ENCODE assay signal across 12 cellular contexts in the genomic region with DNA sequence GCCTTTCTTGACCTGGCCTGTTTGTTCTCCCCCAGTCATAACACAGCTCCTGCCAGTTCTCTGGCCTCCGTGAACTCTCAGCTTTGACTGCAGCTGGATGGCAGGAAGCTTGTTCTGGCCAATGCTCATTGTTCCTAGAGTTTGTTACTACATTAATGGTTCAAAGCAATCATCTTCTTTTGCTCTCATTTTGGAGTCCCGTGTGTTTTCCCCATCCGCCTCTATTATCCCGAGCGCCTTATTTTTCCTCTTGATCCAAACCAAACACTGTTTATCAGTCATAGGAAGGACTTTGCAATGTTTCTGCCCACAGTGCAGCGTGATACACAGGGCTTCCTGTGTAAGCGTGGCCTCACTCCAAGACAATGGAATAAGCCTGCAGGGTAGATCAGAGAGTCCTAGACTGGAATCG.
DNase-seq lines count a peak whose midpoint lies in the region; ATAC-seq and TF ChIP-seq lines count a peak whose summit lies in the region.
"Had no signal": no experiment of that assay in that cellular context is flagged by ENCODE, and none has a peak within 500 bp of the region (broad histone marks: within the 10 kb centered on the region; RNA-seq: fewer than 3 reads in every experiment).

No MANE protein-coding gene starts in this region.

- H3K4me1 ChIP-seq in left ventricle myocardium inferior (peaks cover 22% of the 10 kb centered on the region), ovary (ENCODE audit: insufficient read depth) (peaks cover 12% of the 10 kb centered on the region)

- H3K27me3 ChIP-seq in left ventricle myocardium inferior (ENCODE audit: low read depth) (no peaks in the 10 kb centered on the region), ovary (no peaks in the 10 kb centered on the region)

- ATAC-seq in GM18870 (IDR thresholded peaks at IDR 0.05; ENCODE audit: unreplicated experiment), result no peak
- no peak for ATAC-seq in GM21367 (IDR thresholded peaks at IDR 0.05; ENCODE audit: unreplicated experiment)

- DNase-seq in COLO829 (ENCODE audit: low spot score) (peak; percentile 48), choroid plexus epithelial cell (ENCODE audit: low read depth) (peak; percentile 46), left ventricle myocardium inferior (peak; percentile 37), ovary (peak; percentile 39 to 76 (median 58)), NCI-H2196 (lab: John Stamatoyannopoulos, UW; ENCODE audit: unreplicated experiment) (no peak), CD1c-positive myeloid dendritic cell (ENCODE audit: extremely low spot score) (no peak)
- DNase-seq: activated CD4-positive, alpha-beta T cell treated with anti-CD3 and anti-CD28 coated beads for 48 hours; immature natural killer cell; NCI-H345 had no signal

- TF ChIP-seq POLR2A in ovary (IDR thresholded peaks at IDR 0.05), result no peak

- H3K27ac ChIP-seq in left ventricle myocardium inferior (replicated peaks), result peak overlapping the region; percentile 73
- H3K27ac ChIP-seq in ovary, result peak overlapping the region; percentile 32 to 53
- H3K27ac ChIP-seq: KMS-11 had no signal

- H3K36me3 ChIP-seq in left ventricle myocardium inferior, result no peaks in the 10 kb centered on the region
- no peaks in the 10 kb centered on the region for H3K36me3 ChIP-seq in ovary

- intact Hi-C loops in left ventricle myocardium inferior (cut with micrococcal nuclease), result no loop called here
- intact Hi-C loops in ovary (cut with DNase I), result no loop called here

- WGBS in ovary, 3 donors, result 3 to 12% (median 9%) methylated on average over 8 of the region's 8 CpGs

- H3K4me3 ChIP-seq in choroid plexus epithelial cell (ENCODE audit: low read depth, low read length) (no peak overlapping the region), left ventricle myocardium inferior (no peak overlapping the region), ovary (no peak overlapping the region)

- H3K9me3 ChIP-seq in left ventricle myocardium inferior (replicated peaks), result no peaks in the 10 kb centered on the region
- no peaks in the 10 kb centered on the region for H3K9me3 ChIP-seq in ovary

- no peak for TF ChIP-seq EP300 in ovary (IDR thresholded peaks at IDR 0.05)

- no peak for TF ChIP-seq CTCF in choroid plexus epithelial cell (conservative IDR thresholded peaks at IDR 0.05; ENCODE audit: low read depth, low read length)
- no peak for TF ChIP-seq CTCF in left ventricle myocardium inferior (IDR thresholded peaks at IDR 0.05; ENCODE audit: borderline replicate concordance)
- no peak for TF ChIP-seq CTCF in ovary (IDR thresholded peaks at IDR 0.05)

Comparison
In these comparisons a context has a peak if more than half of its experiments do, and no peak if none do; other contexts are left out.
1. DNase-seq: peak in COLO829 (single experiment), choroid plexus epithelial cell (single experiment), left ventricle myocardium inferior (single experiment) and ovary (5 of 5); none in NCI-H2196 (single experiment) and CD1c-positive myeloid dendritic cell (single experiment).